ENCODE assay signal across 1 cellular context in genomic region chr20:35284267-35284991, GRCh38.
A peak's percentile ranks its signal among the peaks of the same experiment; 100 is the strongest.
TF ChIP-seq lines count a peak whose summit lies in the region.

Gene EIF6, minus strand, starts transcription at chr20:35284772. Its CDS starts 285 bp downstream, at chr20:35284487.

TF ChIP-seq in A549, 52 proteins besides CTCF, POLR2A, EP300 and RAD21 (continued from another document):
- TF ChIP-seq REST (IDR thresholded peaks at IDR 0.05) (no peak), BCL3 (IDR thresholded peaks at IDR 0.05) (peak; percentile 83; the same call in 2 of the 3 replicates), ZNF302 (CRISPR knock-in tag; IDR thresholded peaks at IDR 0.05) (no peak), NFE2L2 (conservative IDR thresholded peaks at IDR 0.05; ENCODE audit: low read length) (no peak), PBX3 (IDR thresholded peaks at IDR 0.05) (no peak), FOSL2 (IDR thresholded peaks at IDR 0.05) (no peak), FOSL2 (CRISPR knock-in tag; IDR thresholded peaks at IDR 0.05) (no peak), JUNB (IDR thresholded peaks at IDR 0.05) (no peak)
